8 cellular contexts compared by ENCODE assay signal in genomic region chr3:128878556-128879124, GRCh38. TPM values are rescaled to one million over a fixed set of nuclear protein-coding genes. Genes with fewer than 3 reads are reported as not detected.
A peak's percentile ranks its signal among the peaks of the same experiment; 100 is the strongest.
DNase-seq lines count a peak whose midpoint lies in the region; ATAC-seq and TF ChIP-seq lines count a peak whose summit lies in the region.

No MANE protein-coding gene starts in this region.

- CTCF ChIA-PET in BJ (lab: Yijun Ruan, JAX): interaction anchor here (1.0 to 3.4 kb wide), 6 partner anchors 12 to 261 kb away, joined by 3 to 19 read pairs (median 4); no protein-coding TSS in a partner anchor

- H3K9me3 ChIP-seq in ectodermal cell (ENCODE audit: control insufficient read depth, low read length) (no peaks in the 10 kb centered on the region), suprapubic skin (no peaks in the 10 kb centered on the region)

- no peak for TF ChIP-seq POLR2A in suprapubic skin (IDR thresholded peaks at IDR 0.05)

- peak; percentile 23 for DNase-seq in BJ (ENCODE audit: low read depth)
- DNase-seq in medulla oblongata (ENCODE audit: extremely low spot score): peak; percentile 48
- no peak for DNase-seq in suprapubic skin (ENCODE audit: low spot score in 2 of 2)

- H3K4me1 ChIP-seq in ectodermal cell (ENCODE audit: control insufficient read depth, insufficient read depth, low read length): peaks cover 13% of the 10 kb centered on the region
- peaks cover 57% of the 10 kb centered on the region for H3K4me1 ChIP-seq in suprapubic skin

- H3K27ac ChIP-seq in ectodermal cell (ENCODE audit: insufficient read depth, low read depth, low read length, poor library complexity, severe bottlenecking) (peak overlapping the region; percentile 92), suprapubic skin (peak overlapping the region; percentile 95)

- no peak for TF ChIP-seq CTCF in BJ (IDR thresholded peaks at IDR 0.05; ENCODE audit: insufficient read depth, low read depth, low read length)
- TF ChIP-seq CTCF in suprapubic skin (IDR thresholded peaks at IDR 0.05): no peak

- H3K36me3 ChIP-seq in BJ (ENCODE audit: control insufficient read depth, insufficient read depth, low read length): no peaks in the 10 kb centered on the region
- H3K36me3 ChIP-seq in ectodermal cell (ENCODE audit: control insufficient read depth, insufficient read depth, low read length): no peaks in the 10 kb centered on the region
- no peaks in the 10 kb centered on the region for H3K36me3 ChIP-seq in suprapubic skin

- peak overlapping the region; percentile 89 for H3K4me3 ChIP-seq in BJ (ENCODE audit: low read depth, low read length)
- peak overlapping the region; percentile 69 for H3K4me3 ChIP-seq in ectodermal cell (ENCODE audit: insufficient read depth, low read depth, low read length)
- peak overlapping the region; percentile 70 for H3K4me3 ChIP-seq in suprapubic skin

- POLR2A ChIA-PET in BJ (lab: Charles Lee): interaction anchor here (0.6 to 1.4 kb wide), 4 partner anchors 11 to 244 kb away, joined by 3 to 4 read pairs (median 3); partner anchors contain the start of gene RPN1

- WGBS in ectodermal cell, 2 experiments: 7 to 8% methylated on average over 14 of the region's 14 CpGs
- WGBS in suprapubic skin: under 1% methylated on average over 14 of the region's 14 CpGs

- H3K27me3 ChIP-seq in BJ (ENCODE audit: control insufficient read depth, insufficient read depth, low read length) (no peaks in the 10 kb centered on the region), ectodermal cell (ENCODE audit: control insufficient read depth, insufficient read depth, low read length, poor library complexity, severe bottlenecking) (no peaks in the 10 kb centered on the region), suprapubic skin (no peaks in the 10 kb centered on the region)

- ATAC-seq in GM18511 (IDR thresholded peaks at IDR 0.05; ENCODE audit: unreplicated experiment) (peak; percentile 28), HG03565 (IDR thresholded peaks at IDR 0.05; ENCODE audit: unreplicated experiment) (peak; percentile 5), SK-N-SH treated with all-trans-retinoic acid at 6 μM for 48 hours (peak; percentile 66), GM21390 (IDR thresholded peaks at IDR 0.05; ENCODE audit: unreplicated experiment) (no peak)

- no peak for TF ChIP-seq EP300 in suprapubic skin (IDR thresholded peaks at IDR 0.05)

TF ChIP-seq in SK-N-SH treated with all-trans-retinoic acid at 6 μM for 48 hours, 23 proteins besides CTCF, POLR2A, EP300 and RAD21:
- TF ChIP-seq, protein P1, sequence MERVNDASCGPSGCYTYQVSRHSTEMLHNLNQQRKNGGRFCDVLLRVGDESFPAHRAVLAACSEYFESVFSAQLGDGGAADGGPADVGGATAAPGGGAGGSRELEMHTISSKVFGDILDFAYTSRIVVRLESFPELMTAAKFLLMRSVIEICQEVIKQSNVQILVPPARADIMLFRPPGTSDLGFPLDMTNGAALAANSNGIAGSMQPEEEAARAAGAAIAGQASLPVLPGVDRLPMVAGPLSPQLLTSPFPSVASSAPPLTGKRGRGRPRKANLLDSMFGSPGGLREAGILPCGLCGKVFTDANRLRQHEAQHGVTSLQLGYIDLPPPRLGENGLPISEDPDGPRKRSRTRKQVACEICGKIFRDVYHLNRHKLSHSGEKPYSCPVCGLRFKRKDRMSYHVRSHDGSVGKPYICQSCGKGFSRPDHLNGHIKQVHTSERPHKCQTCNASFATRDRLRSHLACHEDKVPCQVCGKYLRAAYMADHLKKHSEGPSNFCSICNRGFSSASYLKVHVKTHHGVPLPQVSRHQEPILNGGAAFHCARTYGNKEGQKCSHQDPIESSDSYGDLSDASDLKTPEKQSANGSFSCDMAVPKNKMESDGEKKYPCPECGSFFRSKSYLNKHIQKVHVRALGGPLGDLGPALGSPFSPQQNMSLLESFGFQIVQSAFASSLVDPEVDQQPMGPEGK (CRISPR knock-in tag; IDR thresholded peaks at IDR 0.05; ENCODE audit: borderline replicate concordance): no peak
- TF ChIP-seq ZNF8 (CRISPR knock-in tag; IDR thresholded peaks at IDR 0.05): no peak
- no peak for TF ChIP-seq SNAI2 (CRISPR knock-in tag; IDR thresholded peaks at IDR 0.05)
- no peak for TF ChIP-seq ESRRG (CRISPR knock-in tag; IDR thresholded peaks at IDR 0.05)
- TF ChIP-seq, protein P2, sequence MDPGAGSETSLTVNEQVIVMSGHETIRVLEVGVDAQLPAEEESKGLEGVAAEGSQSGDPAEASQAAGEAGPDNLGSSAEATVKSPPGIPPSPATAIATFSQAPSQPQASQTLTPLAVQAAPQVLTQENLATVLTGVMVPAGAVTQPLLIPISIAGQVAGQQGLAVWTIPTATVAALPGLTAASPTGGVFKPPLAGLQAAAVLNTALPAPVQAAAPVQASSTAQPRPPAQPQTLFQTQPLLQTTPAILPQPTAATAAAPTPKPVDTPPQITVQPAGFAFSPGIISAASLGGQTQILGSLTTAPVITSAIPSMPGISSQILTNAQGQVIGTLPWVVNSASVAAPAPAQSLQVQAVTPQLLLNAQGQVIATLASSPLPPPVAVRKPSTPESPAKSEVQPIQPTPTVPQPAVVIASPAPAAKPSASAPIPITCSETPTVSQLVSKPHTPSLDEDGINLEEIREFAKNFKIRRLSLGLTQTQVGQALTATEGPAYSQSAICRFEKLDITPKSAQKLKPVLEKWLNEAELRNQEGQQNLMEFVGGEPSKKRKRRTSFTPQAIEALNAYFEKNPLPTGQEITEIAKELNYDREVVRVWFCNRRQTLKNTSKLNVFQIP (CRISPR knock-in tag; IDR thresholded peaks at IDR 0.05; ENCODE audit: borderline replicate concordance, low read depth): no peak
- no peak for TF ChIP-seq TCF4 (CRISPR knock-in tag; IDR thresholded peaks at IDR 0.05; ENCODE audit: borderline replicate concordance)
- TF ChIP-seq ISL1 (CRISPR knock-in tag; IDR thresholded peaks at IDR 0.05): no peak
TF ChIP-seq in SK-N-SH treated with all-trans-retinoic acid at 6 μM for 48 hours: peak in this region for 0.

RNA-seq across cellular contexts. Expression of gene ACAD9, which starts 0.8 kb away (rescaled TPM):
- 29.4 and 48.5 TPM in 2 replicates for polyA plus RNA-seq in BJ (2011; rRNA removed)
- 30.6 and 41.3 TPM in 2 replicates for polyA minus RNA-seq in BJ (2011; rRNA and poly(A)+ RNA removed)
- polyA plus RNA-seq in ectodermal cell (2013, experiment 1 of 4): 36.0 TPM
- 40.0 TPM for polyA plus RNA-seq in ectodermal cell (2013, experiment 2 of 4)
- 26.5 TPM for polyA plus RNA-seq in ectodermal cell (2013, experiment 3 of 4)
- 29.1 TPM for polyA plus RNA-seq in ectodermal cell (2013, experiment 4 of 4)
- 100 to 1,000 TPM; 118 to 164 (median 138) TPM for total RNA-seq in suprapubic skin

Comparison
In these comparisons a context has a peak if more than half of its experiments do, and no peak if none do; other contexts are left out.
1. DNase-seq: peak in BJ (single experiment) and medulla oblongata (single experiment); none in suprapubic skin (0 of 2).
2. Peak in every context shown above with its lines, with median percentiles within 50 percentile points of each other: H3K4me3 ChIP-seq.